28 cellular contexts compared by ENCODE assay signal in the genomic region with DNA sequence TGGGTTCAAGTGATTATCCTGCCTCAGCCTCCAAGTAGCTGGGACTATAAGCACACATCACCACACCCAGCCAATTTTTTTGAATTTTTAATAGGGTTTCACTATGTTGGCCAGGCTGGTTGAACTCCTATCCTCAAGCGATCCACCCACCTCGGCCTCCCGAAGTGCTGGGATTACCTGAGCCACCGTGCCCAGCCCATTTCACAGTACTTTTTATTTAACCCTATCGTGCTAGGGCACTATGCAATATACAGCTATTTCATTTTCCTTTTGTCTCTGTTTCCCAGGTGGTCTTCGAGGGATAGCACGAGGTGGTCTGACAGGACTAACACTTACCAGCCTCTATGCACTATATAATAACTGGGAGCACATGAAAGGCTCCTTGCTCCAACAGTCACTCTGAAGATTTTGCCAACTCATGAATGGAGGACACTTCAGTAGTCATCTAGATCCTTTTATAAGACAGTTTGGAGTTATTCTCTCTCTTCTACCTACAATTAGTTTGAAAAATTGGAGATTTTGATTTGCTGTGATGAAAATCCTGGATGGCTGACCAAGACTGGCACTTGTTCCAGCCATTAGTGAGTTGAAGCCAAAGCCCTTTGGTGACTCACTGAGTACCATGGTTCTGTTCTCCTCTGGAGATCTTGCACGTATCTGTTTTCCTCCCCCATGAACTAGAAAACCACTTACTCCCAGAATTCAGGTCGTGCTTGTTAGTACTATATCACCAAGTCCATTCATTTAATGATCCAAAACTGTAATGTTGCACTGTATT. TPM values are rescaled to one million over a fixed set of nuclear protein-coding genes. Genes with fewer than 3 reads are reported as not detected.
DNase-seq lines count a peak whose midpoint lies in the region; ATAC-seq lines count a peak whose summit lies in the region.
"Had no signal": no experiment of that assay in that cellular context is flagged by ENCODE, and none has a peak within 500 bp of the region (broad histone marks: within the 10 kb centered on the region; RNA-seq: fewer than 3 reads in every experiment).

No MANE protein-coding gene starts in this region.

- POLR2A ChIA-PET in activated CD4-positive, alpha-beta T cell treated with anti-CD3 and anti-CD28 coated beads for 36 hours (lab: Charles Lee): no interaction called here

- no peak overlapping the region for H3K4ac ChIP-seq in mesenchymal stem cell (ENCODE audit: low read depth in 1 of 2, low read length in 2 of 2)

- no peak overlapping the region for H3K27ac ChIP-seq in mesenchymal stem cell (ENCODE audit: low read length, poor library complexity, severe bottlenecking)
- H3K27ac ChIP-seq: HL-60, suprapubic skin, vagina had no signal

- no peaks in the 10 kb centered on the region for H3K9me3 Mint-ChIP-seq in activated naive CD8-positive, alpha-beta T cell (ENCODE audit: low read depth)
- peaks cover 2% of the 10 kb centered on the region for H3K9me3 Mint-ChIP-seq in activated naive CD8-positive, alpha-beta T cell treated with anti-CD3 and anti-CD28 coated beads for 36 hours
- H3K9me3 Mint-ChIP-seq in stimulated activated naive B cell treated with anti-CD40 and anti-IgM and Interleukin-4, amounts not matched to agents 10 μg/mL and 1 μg/mL and 100 μg/mL, for 72 hours: peaks cover 0 to 2% of the 10 kb centered on the region in 2 donors
- peaks cover 3% of the 10 kb centered on the region for H3K9me3 Mint-ChIP-seq in activated CD4-positive, alpha-beta T cell treated with anti-CD3 and anti-CD28 coated beads for 36 hours (ENCODE audit: low read depth)
- H3K9me3 Mint-ChIP-seq: effector memory CD8-positive, alpha-beta T cell; GM23338 had no signal

- peaks cover under 1% of the 10 kb centered on the region for H3K4me1 Mint-ChIP-seq in activated naive CD8-positive, alpha-beta T cell (ENCODE audit: low read depth)
- no peaks in the 10 kb centered on the region for H3K4me1 Mint-ChIP-seq in activated naive CD8-positive, alpha-beta T cell treated with anti-CD3 and anti-CD28 coated beads for 36 hours
- H3K4me1 Mint-ChIP-seq in stimulated activated naive B cell treated with anti-CD40 and anti-IgM and Interleukin-4, amounts not matched to agents 10 μg/mL and 1 μg/mL and 100 μg/mL, for 72 hours: no peaks in the 10 kb centered on the region
- no peaks in the 10 kb centered on the region for H3K4me1 Mint-ChIP-seq in activated CD4-positive, alpha-beta T cell treated with anti-CD3 and anti-CD28 coated beads for 36 hours

- H2AK5ac ChIP-seq in mesenchymal stem cell (ENCODE audit: low read length, severe bottlenecking): no peak overlapping the region

- H3K4me3 ChIP-seq in mesenchymal stem cell (ENCODE audit: insufficient read depth in 1 of 2, low read depth in 1 of 2, low read length in 2 of 2): no peak overlapping the region
- H3K4me3 ChIP-seq: GM23338, lung, suprapubic skin, vagina had no signal

- H3K18ac ChIP-seq in mesenchymal stem cell (ENCODE audit: low read depth in 1 of 2, low read length in 2 of 2): no peak overlapping the region

- H3K27me3 Mint-ChIP-seq in activated naive CD8-positive, alpha-beta T cell: no peaks in the 10 kb centered on the region
- H3K27me3 Mint-ChIP-seq in activated naive CD8-positive, alpha-beta T cell treated with anti-CD3 and anti-CD28 coated beads for 36 hours: no peaks in the 10 kb centered on the region
- no peaks in the 10 kb centered on the region for H3K27me3 Mint-ChIP-seq in stimulated activated naive B cell treated with anti-CD40 and anti-IgM and Interleukin-4, amounts not matched to agents 10 μg/mL and 1 μg/mL and 100 μg/mL, for 72 hours
- no peaks in the 10 kb centered on the region for H3K27me3 Mint-ChIP-seq in activated CD4-positive, alpha-beta T cell treated with anti-CD3 and anti-CD28 coated beads for 36 hours
- H3K27me3 Mint-ChIP-seq: effector memory CD8-positive, alpha-beta T cell had no signal

- CTCF ChIA-PET in activated CD4-positive, alpha-beta T cell treated with anti-CD3 and anti-CD28 coated beads for 36 hours (lab: Charles Lee): interaction anchor here (1.0 to 1.6 kb wide), 3 partner anchors 12 to 15 kb away, joined by 3 to 4 read pairs (median 3); no protein-coding TSS in a partner anchor

- no peak overlapping the region for H3K9ac ChIP-seq in mesenchymal stem cell (ENCODE audit: low read length)

- H3K9me3 ChIP-seq in mesenchymal stem cell (ENCODE audit: control insufficient read depth, low read length): no peaks in the 10 kb centered on the region
- H3K9me3 ChIP-seq: suprapubic skin, vagina had no signal

- no peak overlapping the region for H2BK5ac ChIP-seq in mesenchymal stem cell (ENCODE audit: low read depth, low read length, poor library complexity, severe bottlenecking)

- no peak overlapping the region for H3K14ac ChIP-seq in mesenchymal stem cell (ENCODE audit: low read length in 2 of 2)

- peak overlapping the region; percentile 61 for H3K27ac Mint-ChIP-seq in activated naive CD8-positive, alpha-beta T cell
- no peak overlapping the region for H3K27ac Mint-ChIP-seq in activated naive CD8-positive, alpha-beta T cell treated with anti-CD3 and anti-CD28 coated beads for 36 hours
- peak overlapping the region; percentile 67 for H3K27ac Mint-ChIP-seq in stimulated activated naive B cell treated with anti-CD40 and anti-IgM and Interleukin-4, amounts not matched to agents 10 μg/mL and 1 μg/mL and 100 μg/mL, for 72 hours
- H3K27ac Mint-ChIP-seq in activated CD4-positive, alpha-beta T cell treated with anti-CD3 and anti-CD28 coated beads for 36 hours: no peak overlapping the region
- H3K27ac Mint-ChIP-seq: GM23338 had no signal

- intact Hi-C loops in activated CD4-positive, alpha-beta T cell treated with anti-CD3 and anti-CD28 coated beads for 36 hours (cut with DNase I, micrococcal nuclease): no loop called here

- no peak overlapping the region for H3K4me3 Mint-ChIP-seq in activated naive CD8-positive, alpha-beta T cell
- H3K4me3 Mint-ChIP-seq in activated naive CD8-positive, alpha-beta T cell treated with anti-CD3 and anti-CD28 coated beads for 36 hours: no peak overlapping the region
- no peak overlapping the region for H3K4me3 Mint-ChIP-seq in stimulated activated naive B cell treated with anti-CD40 and anti-IgM and Interleukin-4, amounts not matched to agents 10 μg/mL and 1 μg/mL and 100 μg/mL, for 72 hours
- H3K4me3 Mint-ChIP-seq in activated CD4-positive, alpha-beta T cell treated with anti-CD3 and anti-CD28 coated beads for 36 hours: no peak overlapping the region
- H3K4me3 Mint-ChIP-seq: effector memory CD8-positive, alpha-beta T cell; GM23338 had no signal

- whole genome bisulfite sequencing in mesenchymal stem cell: 97% methylated on average over 9 of the region's 9 CpGs

- H2BK15ac ChIP-seq in mesenchymal stem cell (ENCODE audit: low read depth, poor library complexity, severe bottlenecking): no peak overlapping the region

- no peak overlapping the region for H4K91ac ChIP-seq in mesenchymal stem cell (ENCODE audit: low read length)

- peaks cover 16% of the 10 kb centered on the region for H3K36me3 Mint-ChIP-seq in activated naive CD8-positive, alpha-beta T cell
- peaks cover 35% of the 10 kb centered on the region for H3K36me3 Mint-ChIP-seq in activated naive CD8-positive, alpha-beta T cell treated with anti-CD3 and anti-CD28 coated beads for 36 hours
- peaks cover 43 to 55% of the 10 kb centered on the region in 2 donors for H3K36me3 Mint-ChIP-seq in stimulated activated naive B cell treated with anti-CD40 and anti-IgM and Interleukin-4, amounts not matched to agents 10 μg/mL and 1 μg/mL and 100 μg/mL, for 72 hours
- peaks cover 48% of the 10 kb centered on the region for H3K36me3 Mint-ChIP-seq in activated CD4-positive, alpha-beta T cell treated with anti-CD3 and anti-CD28 coated beads for 36 hours (ENCODE audit: low read depth)

- H3K27me3 ChIP-seq in mesenchymal stem cell (ENCODE audit: control insufficient read depth in 1 of 2, insufficient read depth in 1 of 2, low read length in 2 of 2): no peaks in the 10 kb centered on the region
- H3K27me3 ChIP-seq: suprapubic skin, vagina had no signal

- H4K8ac ChIP-seq in mesenchymal stem cell (ENCODE audit: low read length): no peak overlapping the region

- H2BK120ac ChIP-seq in mesenchymal stem cell (ENCODE audit: low read depth, low read length): no peak overlapping the region

- H2BK12ac ChIP-seq in mesenchymal stem cell (ENCODE audit: low read length in 2 of 2): no peak overlapping the region

- H2AFZ ChIP-seq in mesenchymal stem cell (ENCODE audit: low read depth, low read length): no peak overlapping the region
- H2AFZ ChIP-seq: GM23338 had no signal

- H3K36me3 ChIP-seq in mesenchymal stem cell (ENCODE audit: control insufficient read depth in 1 of 2, insufficient read depth in 2 of 2, low read depth in 1 of 2, low read length in 2 of 2): peaks cover 23 to 94% of the 10 kb centered on the region in 2 experiments

- H3K79me1 ChIP-seq in mesenchymal stem cell (replicated peaks; ENCODE audit: low read length, poor library complexity, severe bottlenecking): peaks cover 23% of the 10 kb centered on the region

- H3K23ac ChIP-seq in mesenchymal stem cell (ENCODE audit: low read length in 2 of 2): no peak overlapping the region

- peaks cover 1% of the 10 kb centered on the region for H3K4me1 ChIP-seq in mesenchymal stem cell (ENCODE audit: control insufficient read depth, insufficient read depth, low read depth, low read length)
- H3K4me1 ChIP-seq: suprapubic skin, vagina had no signal

- DNase-seq in activated naive CD8-positive, alpha-beta T cell treated with anti-CD3 and anti-CD28 coated beads for 36 hours: no peak
- DNase-seq in RPMI7951 (ENCODE audit: low read depth) (peak; percentile 4), fibroblast of gingiva (ENCODE audit: low read depth) (peak; percentile 18), mesenchymal stem cell (no peak)
- no peak for DNase-seq in stimulated activated naive B cell treated with anti-CD40 and anti-IgM and Interleukin-4, amounts not matched to agents 10 μg/mL and 1 μg/mL and 100 μg/mL, for 72 hours
- DNase-seq in activated CD4-positive, alpha-beta T cell treated with anti-CD3 and anti-CD28 coated beads for 36 hours: no peak
- DNase-seq: 8988T; activated CD4-positive, alpha-beta T cell treated with anti-CD3 and anti-CD28 coated beads, Interleukin-2, amount 50 U/mL, for 1 hour; activated gamma-delta T cell treated with Interleukin-2 at 50 U/mL for 16 hours; aorta; effector memory CD8-positive, alpha-beta T cell; GDM1; head of caudate nucleus; MM.1S; NCI-H1436; NCI-H2171; NCI-H526; SIG-M5; T-helper 1 cell had no signal

- ATAC-seq in stimulated activated naive B cell treated with anti-CD40 and anti-IgM and Interleukin-4, amounts not matched to agents 10 μg/mL and 1 μg/mL and 100 μg/mL, for 72 hours (replicated peaks): no peak
- ATAC-seq in activated CD4-positive, alpha-beta T cell treated with anti-CD3 and anti-CD28 coated beads for 36 hours: no peak
- no peak for ATAC-seq in HG02938 (IDR thresholded peaks at IDR 0.05; ENCODE audit: unreplicated experiment)
- ATAC-seq: effector memory CD8-positive, alpha-beta T cell; GM23338 had no signal

- H3K4me2 ChIP-seq in mesenchymal stem cell (ENCODE audit: low read length, poor library complexity, severe bottlenecking): no peak overlapping the region
- H3K4me2 ChIP-seq: GM23338 had no signal

RNA-seq across cellular contexts. Expression of a gene that starts 27.3 kb away (rescaled TPM):
- 100 to 1,000 TPM; 109 to 111 TPM for total RNA-seq in activated naive CD8-positive, alpha-beta T cell treated with anti-CD3 and anti-CD28 coated beads for 36 hours
- 111 and 144 TPM in 2 replicates for total RNA-seq in RPMI7951 (2014; rRNA removed; shearing (Covaris generic))
- 97.0 TPM for polyA plus RNA-seq in mesenchymal stem cell (2013, experiment 1 of 2)
- polyA plus RNA-seq in mesenchymal stem cell (2013, experiment 2 of 2): 102 TPM
- total RNA-seq in activated CD4-positive, alpha-beta T cell treated with anti-CD3 and anti-CD28 coated beads for 36 hours: 10 to 100 TPM; 84.3 to 97.4 TPM

RNA-seq across cellular contexts. Expression of a gene that starts 30.8 kb away (rescaled TPM):
- total RNA-seq in activated naive CD8-positive, alpha-beta T cell treated with anti-CD3 and anti-CD28 coated beads for 36 hours: 100 to 1,000 TPM; 115 to 117 TPM
- 86.4 and 93.2 TPM in 2 replicates for total RNA-seq in RPMI7951 (2014; rRNA removed; shearing (Covaris generic))
- polyA plus RNA-seq in mesenchymal stem cell (2013, experiment 1 of 2): 86.1 TPM
- polyA plus RNA-seq in mesenchymal stem cell (2013, experiment 2 of 2): 91.1 TPM
- 10 to 100 TPM; 72.6 to 79.5 TPM for total RNA-seq in activated CD4-positive, alpha-beta T cell treated with anti-CD3 and anti-CD28 coated beads for 36 hours

RNA-seq across cellular contexts. Expression of a gene that starts 43.0 kb away (rescaled TPM):
- total RNA-seq in activated naive CD8-positive, alpha-beta T cell treated with anti-CD3 and anti-CD28 coated beads for 36 hours: not detected
- not detected in 2 replicates for total RNA-seq in RPMI7951 (2014; rRNA removed; shearing (Covaris generic))
- 0.39 TPM for polyA plus RNA-seq in mesenchymal stem cell (2013, experiment 1 of 2)
- polyA plus RNA-seq in mesenchymal stem cell (2013, experiment 2 of 2): 0.38 TPM
- not detected for total RNA-seq in activated CD4-positive, alpha-beta T cell treated with anti-CD3 and anti-CD28 coated beads for 36 hours
- total RNA-seq: aorta, cerebellum, GM23338, vagina had no signal
- polyA plus RNA-seq: aorta, BJ, GM23338 had no signal

Comparison
In these comparisons a context has a peak if more than half of its experiments do, and no peak if none do; other contexts are left out.
1. H3K27ac Mint-ChIP-seq: peak in activated naive CD8-positive, alpha-beta T cell (single experiment) and stimulated activated naive B cell treated with anti-CD40 and anti-IgM and Interleukin-4, amounts not matched to agents 10 μg/mL and 1 μg/mL and 100 μg/mL, for 72 hours (single experiment); none in activated naive CD8-positive, alpha-beta T cell treated with anti-CD3 and anti-CD28 coated beads for 36 hours (single experiment) and activated CD4-positive, alpha-beta T cell treated with anti-CD3 and anti-CD28 coated beads for 36 hours (single experiment).
2. DNase-seq: peak in RPMI7951 (single experiment) and fibroblast of gingiva (single experiment); none in activated naive CD8-positive, alpha-beta T cell treated with anti-CD3 and anti-CD28 coated beads for 36 hours (single experiment), stimulated activated naive B cell treated with anti-CD40 and anti-IgM and Interleukin-4, amounts not matched to agents 10 μg/mL and 1 μg/mL and 100 μg/mL, for 72 hours (single experiment), mesenchymal stem cell (single experiment) and activated CD4-positive, alpha-beta T cell treated with anti-CD3 and anti-CD28 coated beads for 36 hours (single experiment).